8 cellular contexts compared by ENCODE assay signal in the genomic region with DNA sequence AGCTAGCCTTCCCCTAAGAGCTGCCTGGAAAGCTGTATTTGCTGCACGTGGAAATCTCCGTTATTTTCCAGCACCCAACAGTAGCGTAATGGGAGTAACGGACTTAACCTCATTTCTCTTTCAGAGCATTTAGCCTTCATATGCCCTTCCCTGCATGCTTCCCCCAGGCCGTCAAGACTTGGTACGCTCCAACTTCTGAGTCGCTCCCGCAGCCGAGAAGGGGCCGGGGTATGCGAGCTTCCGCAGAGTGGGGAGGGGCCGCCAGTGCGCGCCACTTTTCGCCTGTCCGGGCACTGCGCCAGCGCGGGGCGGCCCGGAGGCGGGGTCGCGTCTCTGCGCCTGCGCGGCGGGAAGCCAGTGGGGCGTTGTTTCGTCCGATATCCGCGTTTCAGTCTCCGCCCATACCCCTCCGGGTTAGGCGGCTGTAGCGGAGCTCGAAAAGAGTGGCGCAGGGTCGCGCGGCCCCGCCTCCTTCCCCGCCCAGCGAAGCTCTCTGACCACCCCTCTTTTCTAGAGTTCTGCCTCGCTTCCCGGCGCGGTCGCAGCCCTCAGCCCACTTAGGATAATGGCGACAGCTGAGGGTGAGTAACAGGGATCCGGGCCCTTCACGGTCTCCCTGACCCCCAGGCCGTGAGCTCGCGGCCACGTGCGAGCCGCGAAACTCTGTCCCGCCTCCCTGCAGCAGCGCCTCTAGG. TPM values are rescaled to one million over a fixed set of nuclear protein-coding genes. Genes with fewer than 3 reads are reported as not detected.
DNase-seq lines count a peak whose midpoint lies in the region; ATAC-seq, FAIRE-seq and TF ChIP-seq lines count a peak whose summit lies in the region.

A gene with protein sequence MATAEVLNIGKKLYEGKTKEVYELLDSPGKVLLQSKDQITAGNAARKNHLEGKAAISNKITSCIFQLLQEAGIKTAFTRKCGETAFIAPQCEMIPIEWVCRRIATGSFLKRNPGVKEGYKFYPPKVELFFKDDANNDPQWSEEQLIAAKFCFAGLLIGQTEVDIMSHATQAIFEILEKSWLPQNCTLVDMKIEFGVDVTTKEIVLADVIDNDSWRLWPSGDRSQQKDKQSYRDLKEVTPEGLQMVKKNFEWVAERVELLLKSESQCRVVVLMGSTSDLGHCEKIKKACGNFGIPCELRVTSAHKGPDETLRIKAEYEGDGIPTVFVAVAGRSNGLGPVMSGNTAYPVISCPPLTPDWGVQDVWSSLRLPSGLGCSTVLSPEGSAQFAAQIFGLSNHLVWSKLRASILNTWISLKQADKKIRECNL (plus strand): TSS at position 513 of the 695 bp plus-strand sequence. CDS start 53 bp downstream, at position 566.

- in situ Hi-C loops in ACHN (cut with HindIII; ENCODE audit: low pct_ligation_motif_present, low pct_unique_long_range_greater_than_20kb, low sequenced_read_pairs), result no loop called here

- H3K36me3 ChIP-seq in bronchial epithelial cell (ENCODE audit: control insufficient read depth, insufficient read depth, low read length), result no peaks in the 10 kb centered on the region

- peak within 1 kb of the TSS; percentile 83 for H3K4me3 ChIP-seq in WI38 (ENCODE audit: low read depth, low read length)
- H3K4me3 ChIP-seq in bronchial epithelial cell (ENCODE audit: low read depth, low read length), result peak within 1 kb of the TSS; percentile 89

- no peak for TF ChIP-seq CTCF in WI38 (IDR thresholded peaks at IDR 0.05; ENCODE audit: low read depth, low read length)
- no peak for TF ChIP-seq CTCF in bronchial epithelial cell (IDR thresholded peaks at IDR 0.05; ENCODE audit: insufficient read depth, low read length, severe bottlenecking)

- peak; percentile 91 for DNase-seq in ACHN
- DNase-seq in NCI-H2227 (lab: John Stamatoyannopoulos, UW; ENCODE audit: unreplicated experiment), result peak; percentile 94
- peak; percentile 83 for DNase-seq in bronchial epithelial cell (ENCODE audit: low read depth)
- DNase-seq in iPS-NIHi7 (ENCODE audit: extremely low spot score), result peak; percentile 89
- peak; percentile 87 for DNase-seq in smooth muscle cell of the brain vasculature (ENCODE audit: low read depth, low spot score)

- H3K27me3 ChIP-seq in bronchial epithelial cell (ENCODE audit: control insufficient read depth, insufficient read depth, low read length), result no peaks in the 10 kb centered on the region

- ATAC-seq in GM18873 (IDR thresholded peaks at IDR 0.05; ENCODE audit: low FRiP score, unreplicated experiment) (peak; percentile 63), HG03139 (IDR thresholded peaks at IDR 0.05; ENCODE audit: unreplicated experiment) (peak; percentile 52)

- no peak for FAIRE-seq in bronchial epithelial cell (lab: Jason Lieb, UNC)

RNA-seq across cellular contexts. Expression of the gene that starts here (rescaled TPM):
- total RNA-seq in bronchial epithelial cell, result 19.5 and 29.7 TPM in 2 replicates

Comparison
In these comparisons a context has a peak if more than half of its experiments do, and no peak if none do; other contexts are left out.
1. Peak in every context shown above with its lines: DNase-seq, ATAC-seq and H3K4me3 ChIP-seq.